Comparison of ENCODE assay signal across 24 cellular contexts in the genomic region with DNA sequence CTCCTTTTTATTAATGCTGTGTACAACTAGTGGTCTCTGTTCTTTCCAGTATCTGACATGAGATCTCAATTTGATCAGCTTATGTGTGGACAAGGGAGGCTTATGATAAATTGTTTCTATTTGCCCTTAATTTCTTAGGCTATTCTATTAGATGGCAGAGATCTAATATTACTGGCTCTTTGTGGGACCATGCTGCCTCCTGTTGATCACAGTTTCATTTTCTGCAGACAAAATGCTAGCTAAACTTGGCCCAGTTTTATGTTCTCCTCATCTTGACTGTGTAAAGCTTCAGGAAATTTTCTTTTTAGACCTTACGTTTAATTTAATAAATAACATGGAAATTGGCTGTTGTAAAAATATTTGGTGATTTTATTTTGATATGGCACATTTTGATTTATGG.
A peak's percentile ranks its signal among the peaks of the same experiment; 100 is the strongest.
DNase-seq lines count a peak whose midpoint lies in the region; ATAC-seq and TF ChIP-seq lines count a peak whose summit lies in the region.
"Had no signal": no experiment of that assay in that cellular context is flagged by ENCODE, and none has a peak within 500 bp of the region (broad histone marks: within the 10 kb centered on the region; RNA-seq: fewer than 3 reads in every experiment).

No MANE protein-coding gene starts in this region.

- TF ChIP-seq RAD21 in HCT116 (IDR thresholded peaks at IDR 0.05; ENCODE audit: low read depth), result peak; percentile 44

- H3K9ac ChIP-seq in HCT116 (ENCODE audit: low read length), result no peak overlapping the region
- H3K9ac ChIP-seq: GM23248 had no signal

- no peak for ATAC-seq in HCT116
- ATAC-seq in foreskin keratinocyte, result no peak
- ATAC-seq in HG03135 (IDR thresholded peaks at IDR 0.05; ENCODE audit: unreplicated experiment), result no peak
- ATAC-seq: activated CD4-positive, alpha-beta T cell treated with anti-CD3 and anti-CD28 coated beads for 36 hours; activated T-cell treated with anti-CD3 and anti-CD28 coated beads, Interleukin-2, amount 50 U/mL, for 72 hours; left cardiac atrium; stimulated activated naive B cell treated with anti-CD40 and anti-IgM and Interleukin-4, amounts not matched to agents 10 μg/mL and 1 μg/mL and 100 μg/mL, for 72 hours; T-cell had no signal

- RAD21 ChIA-PET in HCT116 (lab: Charles Lee; ENCODE audit: low non-redundant PET in 1 of 2, low total read pairs in 2 of 2, uncharacterized antibody in 2 of 2, unreplicated experiment in 2 of 2), result no interaction called here

- H3K36me3 ChIP-seq in HCT116 (ENCODE audit: control insufficient read depth in 1 of 2, insufficient read depth in 2 of 2, low read length in 2 of 2) (no peaks in the 10 kb centered on the region), right atrium auricular region (no peaks in the 10 kb centered on the region)

- H3K4me1 Mint-ChIP-seq in activated CD4-positive, alpha-beta T cell treated with anti-CD3 and anti-CD28 coated beads, Interleukin-2, amount 10 ng/mL, durations not matched to agents 7 days and 5 days, result no peaks in the 10 kb centered on the region
- H3K4me1 Mint-ChIP-seq: activated CD4-positive, alpha-beta T cell treated with anti-CD3 and anti-CD28 coated beads for 36 hours; central memory CD8-positive, alpha-beta T cell; stimulated activated naive B cell treated with anti-CD40 and anti-IgM and Interleukin-4, amounts not matched to agents 10 μg/mL and 1 μg/mL and 100 μg/mL, for 72 hours; T-cell had no signal

- no peaks in the 10 kb centered on the region for H4K20me1 ChIP-seq in HCT116 (ENCODE audit: insufficient read depth)

- no peak overlapping the region for H2AFZ ChIP-seq in HCT116 (ENCODE audit: low read depth, low read length, poor library complexity, severe bottlenecking)
- H2AFZ ChIP-seq: GM23248 had no signal

- POLR2A ChIA-PET in HCT116 (lab: Charles Lee), result no interaction called here
- POLR2A ChIA-PET in activated CD4-positive, alpha-beta T cell treated with anti-CD3 and anti-CD28 coated beads, Interleukin-2, amount 10 ng/mL, durations not matched to agents 7 days and 5 days (lab: Charles Lee), result interaction anchor here (0.5 kb wide), 1 partner anchor 1625 kb away, joined by 3 read pairs; no protein-coding TSS in a partner anchor

- no TSS peak for BruUV-seq in HCT116 (replicated peaks; lab: Mats Ljungman, UMichigan)

- H3K4me2 ChIP-seq in HCT116 (ENCODE audit: low read length), result no peak overlapping the region

- H3K9me3 ChIP-seq in HCT116 (ENCODE audit: control insufficient read depth in 1 of 2, insufficient read depth in 1 of 2, low read depth in 1 of 2, low read length in 2 of 2) (no peaks in the 10 kb centered on the region), right atrium auricular region (no peaks in the 10 kb centered on the region)

- H3K4me3 Mint-ChIP-seq in activated CD4-positive, alpha-beta T cell treated with anti-CD3 and anti-CD28 coated beads, Interleukin-2, amount 10 ng/mL, durations not matched to agents 7 days and 5 days, result no peak overlapping the region
- H3K4me3 Mint-ChIP-seq: activated CD4-positive, alpha-beta T cell treated with anti-CD3 and anti-CD28 coated beads for 36 hours; activated T-cell treated with anti-CD3 and anti-CD28 coated beads, Interleukin-2, amount 50 U/mL, for 72 hours; central memory CD8-positive, alpha-beta T cell; stimulated activated naive B cell treated with anti-CD40 and anti-IgM and Interleukin-4, amounts not matched to agents 10 μg/mL and 1 μg/mL and 100 μg/mL, for 72 hours; T-cell had no signal

- H3K4me3 ChIP-seq in HCT116 (replicated peaks in 1 of 2; ENCODE audit: low read depth in 1 of 2, low read length in 2 of 2) (no peak overlapping the region), right atrium auricular region (no peak overlapping the region)
- H3K4me3 ChIP-seq: GM23248 had no signal

- no peaks in the 10 kb centered on the region for H3K79me2 ChIP-seq in HCT116 (ENCODE audit: insufficient read depth, low read length)

- H3K36me3 Mint-ChIP-seq in activated CD4-positive, alpha-beta T cell treated with anti-CD3 and anti-CD28 coated beads, Interleukin-2, amount 10 ng/mL, durations not matched to agents 7 days and 5 days (ENCODE audit: low read depth), result no peaks in the 10 kb centered on the region
- H3K36me3 Mint-ChIP-seq: stimulated activated naive B cell treated with anti-CD40 and anti-IgM and Interleukin-4, amounts not matched to agents 10 μg/mL and 1 μg/mL and 100 μg/mL, for 72 hours; T-cell had no signal

- no peaks in the 10 kb centered on the region; the same call in 1 of the 2 replicates for H3K9me2 ChIP-seq in HCT116 (ENCODE audit: insufficient read depth)

- H3K9me3 Mint-ChIP-seq in activated CD4-positive, alpha-beta T cell treated with anti-CD3 and anti-CD28 coated beads, Interleukin-2, amount 10 ng/mL, durations not matched to agents 7 days and 5 days, result peaks cover 5% of the 10 kb centered on the region

- TF ChIP-seq POLR2A in HCT116 (IDR thresholded peaks at IDR 0.05; ENCODE audit: borderline replicate concordance, extremely low read depth, insufficient read depth, insufficient read length), result no peak

- H3K4me1 ChIP-seq in HCT116 (ENCODE audit: control insufficient read depth in 1 of 2, insufficient read depth in 2 of 2, low read length in 2 of 2) (no peaks in the 10 kb centered on the region), foreskin keratinocyte (no peaks in the 10 kb centered on the region), right atrium auricular region (no peaks in the 10 kb centered on the region)

- DNase-seq in GM10266 (ENCODE audit: extremely low spot score) (no peak), HCT116 (ENCODE audit: low read depth, low spot score) (no peak), amniotic epithelial cell (ENCODE audit: low read depth) (peak; percentile 43), foreskin keratinocyte (no peak), OCI-M2 (lab: John Stamatoyannopoulos, UW; ENCODE audit: unreplicated experiment) (no peak), right atrium auricular region (ENCODE audit: low spot score) (no peak)
- DNase-seq in activated CD4-positive, alpha-beta T cell treated with anti-CD3 and anti-CD28 coated beads, Interleukin-2, amount 10 ng/mL, durations not matched to agents 7 days and 5 days, result no peak
- DNase-seq: ACHN; activated CD4-positive, alpha-beta T cell treated with anti-CD3 and anti-CD28 coated beads for 36 hours; activated naive CD4-positive, alpha-beta T cell treated with anti-CD3 and anti-CD28 coated beads, Interleukin-2, amount 50 U/mL, for 16 hours; activated T-cell treated with anti-CD3 and anti-CD28 coated beads, Interleukin-2, amount 50 U/mL, for 72 hours; anterior cingulate cortex; C1 segment of cervical spinal cord; GM23248; KBM-7; left cardiac atrium; MV-4-11; NCI-H187; SIG-M5; stimulated activated CD4-positive, alpha-beta T cell treated with anti-CD3 and anti-CD28 coated beads, Interleukin-2, amount 100 ng/mL, for 48 hours; stimulated activated naive B cell treated with anti-CD40 and anti-IgM and Interleukin-4, amounts not matched to agents 10 μg/mL and 1 μg/mL and 100 μg/mL, for 72 hours; T-cell had no signal

- H3K27me3 ChIP-seq in HCT116 (ENCODE audit: insufficient read depth, low read length) (no peaks in the 10 kb centered on the region), foreskin keratinocyte (no peaks in the 10 kb centered on the region), right atrium auricular region (no peaks in the 10 kb centered on the region)

- TF ChIP-seq CTCF in GM10266 (IDR thresholded peaks at IDR 0.05; ENCODE audit: control insufficient read depth, insufficient read depth, low read depth, missing control alignments) (peak; percentile 24), HCT116 (IDR thresholded peaks at IDR 0.05 in 2 of 3, conservative IDR thresholded peaks at IDR 0.05 in 1 of 3; ENCODE audit: borderline replicate concordance in 1 of 3, insufficient read depth in 1 of 3, low read depth in 2 of 3, low read length in 2 of 3) (0 out of 6 replicates have a peak, but pooled peaks of 1 of the 3 experiments have one; percentile 7), foreskin keratinocyte (conservative IDR thresholded peaks at IDR 0.05) (peak; percentile 16), right atrium auricular region (IDR thresholded peaks at IDR 0.05) (no peak)

- H3K27ac Mint-ChIP-seq in activated CD4-positive, alpha-beta T cell treated with anti-CD3 and anti-CD28 coated beads, Interleukin-2, amount 10 ng/mL, durations not matched to agents 7 days and 5 days, result no peak overlapping the region
- H3K27ac Mint-ChIP-seq: activated CD4-positive, alpha-beta T cell treated with anti-CD3 and anti-CD28 coated beads for 36 hours; activated T-cell treated with anti-CD3 and anti-CD28 coated beads, Interleukin-2, amount 50 U/mL, for 72 hours; stimulated activated naive B cell treated with anti-CD40 and anti-IgM and Interleukin-4, amounts not matched to agents 10 μg/mL and 1 μg/mL and 100 μg/mL, for 72 hours; T-cell had no signal

- intact Hi-C loops in HCT116 (cut with micrococcal nuclease), result no loop called here

- no peaks in the 10 kb centered on the region for H3K27me3 Mint-ChIP-seq in activated CD4-positive, alpha-beta T cell treated with anti-CD3 and anti-CD28 coated beads, Interleukin-2, amount 10 ng/mL, durations not matched to agents 7 days and 5 days
- H3K27me3 Mint-ChIP-seq: activated CD4-positive, alpha-beta T cell treated with anti-CD3 and anti-CD28 coated beads for 36 hours; central memory CD8-positive, alpha-beta T cell; stimulated activated naive B cell treated with anti-CD40 and anti-IgM and Interleukin-4, amounts not matched to agents 10 μg/mL and 1 μg/mL and 100 μg/mL, for 72 hours; T-cell had no signal

- H3K27ac ChIP-seq in HCT116 (ENCODE audit: low read depth, low read length) (no peak overlapping the region), foreskin keratinocyte (no peak overlapping the region), right atrium auricular region (no peak overlapping the region)
- H3K27ac ChIP-seq: GM23248 had no signal

- CTCF ChIA-PET in HCT116 (lab: Charles Lee), result interaction anchor here (0.8 to 1.7 kb wide), 4 partner anchors 128 to 518 kb away, joined by 3 to 6 read pairs (median 3); no protein-coding TSS in a partner anchor
- CTCF ChIA-PET in activated CD4-positive, alpha-beta T cell treated with anti-CD3 and anti-CD28 coated beads, Interleukin-2, amount 10 ng/mL, durations not matched to agents 7 days and 5 days (lab: Charles Lee), result no interaction called here

TF ChIP-seq in HCT116, 20 proteins besides CTCF, POLR2A, EP300 and RAD21 (continues in another document):
- TF ChIP-seq YY1 (IDR thresholded peaks at IDR 0.05; ENCODE audit: extremely low read depth, insufficient replicate concordance, low read depth, low read length) (no peak), CBX3 (IDR thresholded peaks at IDR 0.05; ENCODE audit: low read depth) (no peak)

Comparison
In these comparisons a context has a peak if more than half of its experiments do, and no peak if none do; other contexts are left out.
1. CTCF ChIP-seq: peak in GM10266 (single experiment) and foreskin keratinocyte (single experiment); none in right atrium auricular region (0 of 2).